In the genomic region with DNA sequence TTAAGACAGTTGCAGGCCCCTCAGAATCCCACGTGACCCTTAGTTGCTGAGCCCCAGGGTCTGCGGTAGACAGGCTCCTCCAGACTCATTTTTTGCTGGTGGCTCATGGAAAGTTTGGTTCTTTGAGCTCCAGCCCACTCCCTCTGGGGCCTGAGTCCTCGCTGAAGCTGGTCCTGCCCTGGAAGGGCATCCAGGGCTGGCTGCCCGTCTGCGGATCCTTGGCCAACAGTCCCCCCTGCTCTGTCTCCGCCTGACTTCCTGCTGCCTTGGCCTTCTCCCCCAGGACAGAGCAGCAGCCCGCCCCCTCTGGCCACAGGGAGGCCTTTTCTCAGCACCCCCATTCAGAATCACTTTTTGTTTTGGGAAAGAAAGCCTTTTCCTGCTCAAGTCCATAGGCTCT, we compare ENCODE assay signal across 1 cellular context.
A peak's percentile ranks its signal among the peaks of the same experiment; 100 is the strongest.
TF ChIP-seq lines count a peak whose summit lies in the region.

No MANE protein-coding gene starts in this region.

TF ChIP-seq in K562, 482 proteins besides CTCF, POLR2A, EP300 and RAD21:
- TF ChIP-seq, protein P1, sequence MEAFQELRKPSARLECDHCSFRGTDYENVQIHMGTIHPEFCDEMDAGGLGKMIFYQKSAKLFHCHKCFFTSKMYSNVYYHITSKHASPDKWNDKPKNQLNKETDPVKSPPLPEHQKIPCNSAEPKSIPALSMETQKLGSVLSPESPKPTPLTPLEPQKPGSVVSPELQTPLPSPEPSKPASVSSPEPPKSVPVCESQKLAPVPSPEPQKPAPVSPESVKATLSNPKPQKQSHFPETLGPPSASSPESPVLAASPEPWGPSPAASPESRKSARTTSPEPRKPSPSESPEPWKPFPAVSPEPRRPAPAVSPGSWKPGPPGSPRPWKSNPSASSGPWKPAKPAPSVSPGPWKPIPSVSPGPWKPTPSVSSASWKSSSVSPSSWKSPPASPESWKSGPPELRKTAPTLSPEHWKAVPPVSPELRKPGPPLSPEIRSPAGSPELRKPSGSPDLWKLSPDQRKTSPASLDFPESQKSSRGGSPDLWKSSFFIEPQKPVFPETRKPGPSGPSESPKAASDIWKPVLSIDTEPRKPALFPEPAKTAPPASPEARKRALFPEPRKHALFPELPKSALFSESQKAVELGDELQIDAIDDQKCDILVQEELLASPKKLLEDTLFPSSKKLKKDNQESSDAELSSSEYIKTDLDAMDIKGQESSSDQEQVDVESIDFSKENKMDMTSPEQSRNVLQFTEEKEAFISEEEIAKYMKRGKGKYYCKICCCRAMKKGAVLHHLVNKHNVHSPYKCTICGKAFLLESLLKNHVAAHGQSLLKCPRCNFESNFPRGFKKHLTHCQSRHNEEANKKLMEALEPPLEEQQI (IDR thresholded peaks at IDR 0.05): no peak
- TF ChIP-seq, protein P2, sequence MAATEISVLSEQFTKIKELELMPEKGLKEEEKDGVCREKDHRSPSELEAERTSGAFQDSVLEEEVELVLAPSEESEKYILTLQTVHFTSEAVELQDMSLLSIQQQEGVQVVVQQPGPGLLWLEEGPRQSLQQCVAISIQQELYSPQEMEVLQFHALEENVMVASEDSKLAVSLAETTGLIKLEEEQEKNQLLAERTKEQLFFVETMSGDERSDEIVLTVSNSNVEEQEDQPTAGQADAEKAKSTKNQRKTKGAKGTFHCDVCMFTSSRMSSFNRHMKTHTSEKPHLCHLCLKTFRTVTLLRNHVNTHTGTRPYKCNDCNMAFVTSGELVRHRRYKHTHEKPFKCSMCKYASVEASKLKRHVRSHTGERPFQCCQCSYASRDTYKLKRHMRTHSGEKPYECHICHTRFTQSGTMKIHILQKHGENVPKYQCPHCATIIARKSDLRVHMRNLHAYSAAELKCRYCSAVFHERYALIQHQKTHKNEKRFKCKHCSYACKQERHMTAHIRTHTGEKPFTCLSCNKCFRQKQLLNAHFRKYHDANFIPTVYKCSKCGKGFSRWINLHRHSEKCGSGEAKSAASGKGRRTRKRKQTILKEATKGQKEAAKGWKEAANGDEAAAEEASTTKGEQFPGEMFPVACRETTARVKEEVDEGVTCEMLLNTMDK (IDR thresholded peaks at IDR 0.05; ENCODE audit: borderline replicate concordance, insufficient read depth, low read depth, low read length, poor library complexity, severe bottlenecking): peak; percentile 41
- TF ChIP-seq U2AF2 (optimal IDR thresholded peaks at IDR 0.05; ENCODE audit: low read depth, low read length) (no peak), ZNF134 (CRISPR knock-in tag; conservative IDR thresholded peaks at IDR 0.05) (no peak), NFIC (IDR thresholded peaks at IDR 0.05) (no peak), RBFOX2 (IDR thresholded peaks at IDR 0.05; ENCODE audit: low read depth, low read length) (no peak), NFXL1 (CRISPR knock-in tag; IDR thresholded peaks at IDR 0.05) (no peak)
- TF ChIP-seq, protein P3, sequence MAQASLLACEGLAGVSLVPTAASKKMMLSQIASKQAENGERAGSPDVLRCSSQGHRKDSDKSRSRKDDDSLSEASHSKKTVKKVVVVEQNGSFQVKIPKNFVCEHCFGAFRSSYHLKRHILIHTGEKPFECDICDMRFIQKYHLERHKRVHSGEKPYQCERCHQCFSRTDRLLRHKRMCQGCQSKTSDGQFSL (CRISPR knock-in tag; IDR thresholded peaks at IDR 0.05): peak; percentile 39; the same call in 1 of the 2 replicates
- TF ChIP-seq, protein P3 (tag; IDR thresholded peaks at IDR 0.05): 0 out of 4 replicates have a peak, but pooled peaks of 1 of the 2 experiments have one; percentile 30
- TF ChIP-seq, protein P4, sequence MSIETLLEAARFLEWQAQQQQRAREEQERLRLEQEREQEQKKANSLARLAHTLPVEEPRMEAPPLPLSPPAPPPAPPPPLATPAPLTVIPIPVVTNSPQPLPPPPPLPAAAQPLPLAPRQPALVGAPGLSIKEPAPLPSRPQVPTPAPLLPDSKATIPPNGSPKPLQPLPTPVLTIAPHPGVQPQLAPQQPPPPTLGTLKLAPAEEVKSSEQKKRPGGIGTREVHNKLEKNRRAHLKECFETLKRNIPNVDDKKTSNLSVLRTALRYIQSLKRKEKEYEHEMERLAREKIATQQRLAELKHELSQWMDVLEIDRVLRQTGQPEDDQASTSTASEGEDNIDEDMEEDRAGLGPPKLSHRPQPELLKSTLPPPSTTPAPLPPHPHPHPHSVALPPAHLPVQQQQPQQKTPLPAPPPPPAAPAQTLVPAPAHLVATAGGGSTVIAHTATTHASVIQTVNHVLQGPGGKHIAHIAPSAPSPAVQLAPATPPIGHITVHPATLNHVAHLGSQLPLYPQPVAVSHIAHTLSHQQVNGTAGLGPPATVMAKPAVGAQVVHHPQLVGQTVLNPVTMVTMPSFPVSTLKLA (conservative IDR thresholded peaks at IDR 0.05): no peak
- TF ChIP-seq, protein P5, sequence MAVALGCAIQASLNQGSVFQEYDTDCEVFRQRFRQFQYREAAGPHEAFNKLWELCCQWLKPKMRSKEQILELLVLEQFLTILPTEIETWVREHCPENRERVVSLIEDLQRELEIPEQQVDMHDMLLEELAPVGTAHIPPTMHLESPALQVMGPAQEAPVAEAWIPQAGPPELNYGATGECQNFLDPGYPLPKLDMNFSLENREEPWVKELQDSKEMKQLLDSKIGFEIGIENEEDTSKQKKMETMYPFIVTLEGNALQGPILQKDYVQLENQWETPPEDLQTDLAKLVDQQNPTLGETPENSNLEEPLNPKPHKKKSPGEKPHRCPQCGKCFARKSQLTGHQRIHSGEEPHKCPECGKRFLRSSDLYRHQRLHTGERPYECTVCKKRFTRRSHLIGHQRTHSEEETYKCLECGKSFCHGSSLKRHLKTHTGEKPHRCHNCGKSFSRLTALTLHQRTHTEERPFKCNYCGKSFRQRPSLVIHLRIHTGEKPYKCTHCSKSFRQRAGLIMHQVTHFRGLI (CRISPR knock-in tag; IDR thresholded peaks at IDR 0.05): no peak
